ENCODE assay signal across 1 cellular context in genomic region chr2:53826587-53827397, GRCh38.
A peak's percentile ranks its signal among the peaks of the same experiment; 100 is the strongest.
TF ChIP-seq lines count a peak whose summit lies in the region.

No MANE protein-coding gene starts in this region.

TF ChIP-seq in HepG2, 621 proteins besides CTCF, POLR2A, EP300 and RAD21 (continued from another document and continues in another):
- TF ChIP-seq ATF4 (CRISPR knock-in tag; IDR thresholded peaks at IDR 0.05) (peak in 1 of 2 experiments; percentile 94; a peak in 2 of 4 replicates), TEAD3 (CRISPR knock-in tag; optimal IDR thresholded peaks at IDR 0.05; ENCODE audit: borderline replicate concordance) (peak; percentile 93), GATAD2A (CRISPR knock-in tag; IDR thresholded peaks at IDR 0.05) (peak; percentile 99), CAMTA2 (CRISPR knock-in tag; IDR thresholded peaks at IDR 0.05; ENCODE audit: borderline replicate concordance) (no peak), ZNF776 (CRISPR knock-in tag; IDR thresholded peaks at IDR 0.05) (no peak), ZNF672 (CRISPR knock-in tag; IDR thresholded peaks at IDR 0.05) (no peak), HHEX (CRISPR knock-in tag; IDR thresholded peaks at IDR 0.05) (peak; percentile 82), BORCS8-MEF2B (CRISPR knock-in tag; IDR thresholded peaks at IDR 0.05) (no peak; the same call in 1 of the 2 replicates), ZNF224 (CRISPR knock-in tag; IDR thresholded peaks at IDR 0.05) (no peak), ZNF674 (CRISPR knock-in tag; IDR thresholded peaks at IDR 0.05; ENCODE audit: low read depth) (no peak), ZNF543 (CRISPR knock-in tag; IDR thresholded peaks at IDR 0.05) (peak; percentile 93), MED1 (CRISPR knock-in tag; IDR thresholded peaks at IDR 0.05) (peak; percentile 96), CBX2 (IDR thresholded peaks at IDR 0.05; ENCODE audit: low read depth, low read length) (no peak), CBX2 (CRISPR knock-in tag; IDR thresholded peaks at IDR 0.05; ENCODE audit: low read depth) (no peak), MAFG (CRISPR knock-in tag; IDR thresholded peaks at IDR 0.05) (no peak), ZNF260 (CRISPR knock-in tag; IDR thresholded peaks at IDR 0.05; ENCODE audit: borderline replicate concordance, low read depth) (no peak), ZIK1 (CRISPR knock-in tag; IDR thresholded peaks at IDR 0.05; ENCODE audit: borderline replicate concordance, low read depth) (no peak), NONO (IDR thresholded peaks at IDR 0.05) (no peak), NONO (CRISPR knock-in tag; conservative IDR thresholded peaks at IDR 0.05) (peak; percentile 94), DPF2 (CRISPR knock-in tag; IDR thresholded peaks at IDR 0.05; ENCODE audit: borderline replicate concordance, low read depth) (peak; percentile 99), PCBP1 (IDR thresholded peaks at IDR 0.05; ENCODE audit: borderline replicate concordance, low read depth, low read length) (no peak), RXRA (CRISPR knock-in tag; IDR thresholded peaks at IDR 0.05) (peak; percentile 95; the same call in 1 of the 2 replicates), NR1H2 (CRISPR knock-in tag; IDR thresholded peaks at IDR 0.05; ENCODE audit: borderline replicate concordance, low read depth) (no peak), SKI (IDR thresholded peaks at IDR 0.05; ENCODE audit: partially characterized antibody) (peak; percentile 93), RARG (CRISPR knock-in tag; IDR thresholded peaks at IDR 0.05; ENCODE audit: low read depth) (no peak; the same call in 1 of the 2 replicates), STAG1 (CRISPR knock-in tag; IDR thresholded peaks at IDR 0.05) (peak; percentile 17; the same call in 1 of the 2 replicates), ZNF121 (CRISPR knock-in tag; IDR thresholded peaks at IDR 0.05) (no peak), GPN1 (CRISPR knock-in tag; IDR thresholded peaks at IDR 0.05; ENCODE audit: borderline replicate concordance) (no peak), ZNF30 (CRISPR knock-in tag; IDR thresholded peaks at IDR 0.05) (no peak), HES4 (CRISPR knock-in tag; IDR thresholded peaks at IDR 0.05; ENCODE audit: borderline replicate concordance) (no peak), TAF1 (CRISPR knock-in tag; IDR thresholded peaks at IDR 0.05) (peak; percentile 56; the same call in 1 of the 2 replicates), ZNF3 (CRISPR knock-in tag; IDR thresholded peaks at IDR 0.05) (peak; percentile 71), ATRX (CRISPR knock-in tag; IDR thresholded peaks at IDR 0.05; ENCODE audit: borderline replicate concordance) (0 out of 2 replicates have a peak, but pooled peaks have one; percentile 68), ZNF570 (CRISPR knock-in tag; IDR thresholded peaks at IDR 0.05; ENCODE audit: borderline replicate concordance) (no peak), ZFX (CRISPR knock-in tag; IDR thresholded peaks at IDR 0.05; ENCODE audit: low read depth) (peak; percentile 59; the same call in 1 of the 2 replicates), ZFP41 (CRISPR knock-in tag; IDR thresholded peaks at IDR 0.05; ENCODE audit: borderline replicate concordance) (no peak), PRPF4 (IDR thresholded peaks at IDR 0.05; ENCODE audit: low read depth, low read length, poor library complexity, severe bottlenecking) (no peak), DBP (CRISPR knock-in tag; IDR thresholded peaks at IDR 0.05; ENCODE audit: not compliant biosample characterization) (no peak), MLLT10 (CRISPR knock-in tag; IDR thresholded peaks at IDR 0.05) (no peak), YEATS2 (CRISPR knock-in tag; IDR thresholded peaks at IDR 0.05; ENCODE audit: borderline replicate concordance) (peak; percentile 78; the same call in 1 of the 2 replicates), FOXK2 (IDR thresholded peaks at IDR 0.05) (peak; percentile 94), SAP130 (CRISPR knock-in tag; IDR thresholded peaks at IDR 0.05; ENCODE audit: low read depth) (peak; percentile 91), ATF7 (IDR thresholded peaks at IDR 0.05) (peak; percentile 68), ATF7 (CRISPR knock-in tag; IDR thresholded peaks at IDR 0.05) (no peak), NR2F6 (IDR thresholded peaks at IDR 0.05) (peak; percentile 96), NR2F6 (CRISPR knock-in tag; IDR thresholded peaks at IDR 0.05) (peak; percentile 96), YEATS4 (CRISPR knock-in tag; IDR thresholded peaks at IDR 0.05; ENCODE audit: borderline replicate concordance) (peak; percentile 57; the same call in 1 of the 2 replicates), ZC3H4 (CRISPR knock-in tag; IDR thresholded peaks at IDR 0.05; ENCODE audit: borderline replicate concordance) (no peak), NCOA2 (CRISPR knock-in tag; IDR thresholded peaks at IDR 0.05) (peak; percentile 100), CREM (IDR thresholded peaks at IDR 0.05) (peak; percentile 96), CREM (CRISPR knock-in tag; IDR thresholded peaks at IDR 0.05) (no peak), ZSCAN30 (CRISPR knock-in tag; IDR thresholded peaks at IDR 0.05) (peak; percentile 58; the same call in 1 of the 2 replicates), ZNF768 (CRISPR knock-in tag; IDR thresholded peaks at IDR 0.05) (no peak), KDM5A (IDR thresholded peaks at IDR 0.05; ENCODE audit: borderline replicate concordance, low read length) (no peak; the same call in 1 of the 2 replicates), KLF15 (CRISPR knock-in tag; IDR thresholded peaks at IDR 0.05; ENCODE audit: borderline replicate concordance) (no peak), ZNF564 (CRISPR knock-in tag; IDR thresholded peaks at IDR 0.05) (no peak; the same call in 1 of the 2 replicates), NCOA5 (CRISPR knock-in tag; IDR thresholded peaks at IDR 0.05) (no peak), ZNF749 (CRISPR knock-in tag; IDR thresholded peaks at IDR 0.05; ENCODE audit: borderline replicate concordance) (peak; percentile 90; the same call in 1 of the 2 replicates)
- TF ChIP-seq, protein P1, sequence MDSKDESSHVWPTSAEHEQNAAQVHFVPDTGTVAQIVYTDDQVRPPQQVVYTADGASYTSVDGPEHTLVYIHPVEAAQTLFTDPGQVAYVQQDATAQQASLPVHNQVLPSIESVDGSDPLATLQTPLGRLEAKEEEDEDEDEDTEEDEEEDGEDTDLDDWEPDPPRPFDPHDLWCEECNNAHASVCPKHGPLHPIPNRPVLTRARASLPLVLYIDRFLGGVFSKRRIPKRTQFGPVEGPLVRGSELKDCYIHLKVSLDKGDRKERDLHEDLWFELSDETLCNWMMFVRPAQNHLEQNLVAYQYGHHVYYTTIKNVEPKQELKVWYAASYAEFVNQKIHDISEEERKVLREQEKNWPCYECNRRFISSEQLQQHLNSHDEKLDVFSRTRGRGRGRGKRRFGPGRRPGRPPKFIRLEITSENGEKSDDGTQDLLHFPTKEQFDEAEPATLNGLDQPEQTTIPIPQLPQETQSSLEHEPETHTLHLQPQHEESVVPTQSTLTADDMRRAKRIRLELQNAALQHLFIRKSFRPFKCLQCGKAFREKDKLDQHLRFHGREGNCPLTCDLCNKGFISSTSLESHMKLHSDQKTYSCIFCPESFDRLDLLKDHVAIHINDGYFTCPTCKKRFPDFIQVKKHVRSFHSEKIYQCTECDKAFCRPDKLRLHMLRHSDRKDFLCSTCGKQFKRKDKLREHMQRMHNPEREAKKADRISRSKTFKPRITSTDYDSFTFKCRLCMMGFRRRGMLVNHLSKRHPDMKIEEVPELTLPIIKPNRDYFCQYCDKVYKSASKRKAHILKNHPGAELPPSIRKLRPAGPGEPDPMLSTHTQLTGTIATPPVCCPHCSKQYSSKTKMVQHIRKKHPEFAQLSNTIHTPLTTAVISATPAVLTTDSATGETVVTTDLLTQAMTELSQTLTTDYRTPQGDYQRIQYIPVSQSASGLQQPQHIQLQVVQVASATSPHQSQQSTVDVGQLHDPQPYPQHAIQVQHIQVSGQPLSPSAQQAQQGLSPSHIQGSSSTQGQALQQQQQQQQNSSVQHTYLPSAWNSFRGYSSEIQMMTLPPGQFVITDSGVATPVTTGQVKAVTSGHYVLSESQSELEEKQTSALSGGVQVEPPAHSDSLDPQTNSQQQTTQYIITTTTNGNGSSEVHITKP (CRISPR knock-in tag; IDR thresholded peaks at IDR 0.05; ENCODE audit: low read depth), result peak; percentile 77
- TF ChIP-seq, protein P2, sequence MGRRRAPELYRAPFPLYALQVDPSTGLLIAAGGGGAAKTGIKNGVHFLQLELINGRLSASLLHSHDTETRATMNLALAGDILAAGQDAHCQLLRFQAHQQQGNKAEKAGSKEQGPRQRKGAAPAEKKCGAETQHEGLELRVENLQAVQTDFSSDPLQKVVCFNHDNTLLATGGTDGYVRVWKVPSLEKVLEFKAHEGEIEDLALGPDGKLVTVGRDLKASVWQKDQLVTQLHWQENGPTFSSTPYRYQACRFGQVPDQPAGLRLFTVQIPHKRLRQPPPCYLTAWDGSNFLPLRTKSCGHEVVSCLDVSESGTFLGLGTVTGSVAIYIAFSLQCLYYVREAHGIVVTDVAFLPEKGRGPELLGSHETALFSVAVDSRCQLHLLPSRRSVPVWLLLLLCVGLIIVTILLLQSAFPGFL (CRISPR knock-in tag; IDR thresholded peaks at IDR 0.05), result no peak
- TF ChIP-seq, protein P3, sequence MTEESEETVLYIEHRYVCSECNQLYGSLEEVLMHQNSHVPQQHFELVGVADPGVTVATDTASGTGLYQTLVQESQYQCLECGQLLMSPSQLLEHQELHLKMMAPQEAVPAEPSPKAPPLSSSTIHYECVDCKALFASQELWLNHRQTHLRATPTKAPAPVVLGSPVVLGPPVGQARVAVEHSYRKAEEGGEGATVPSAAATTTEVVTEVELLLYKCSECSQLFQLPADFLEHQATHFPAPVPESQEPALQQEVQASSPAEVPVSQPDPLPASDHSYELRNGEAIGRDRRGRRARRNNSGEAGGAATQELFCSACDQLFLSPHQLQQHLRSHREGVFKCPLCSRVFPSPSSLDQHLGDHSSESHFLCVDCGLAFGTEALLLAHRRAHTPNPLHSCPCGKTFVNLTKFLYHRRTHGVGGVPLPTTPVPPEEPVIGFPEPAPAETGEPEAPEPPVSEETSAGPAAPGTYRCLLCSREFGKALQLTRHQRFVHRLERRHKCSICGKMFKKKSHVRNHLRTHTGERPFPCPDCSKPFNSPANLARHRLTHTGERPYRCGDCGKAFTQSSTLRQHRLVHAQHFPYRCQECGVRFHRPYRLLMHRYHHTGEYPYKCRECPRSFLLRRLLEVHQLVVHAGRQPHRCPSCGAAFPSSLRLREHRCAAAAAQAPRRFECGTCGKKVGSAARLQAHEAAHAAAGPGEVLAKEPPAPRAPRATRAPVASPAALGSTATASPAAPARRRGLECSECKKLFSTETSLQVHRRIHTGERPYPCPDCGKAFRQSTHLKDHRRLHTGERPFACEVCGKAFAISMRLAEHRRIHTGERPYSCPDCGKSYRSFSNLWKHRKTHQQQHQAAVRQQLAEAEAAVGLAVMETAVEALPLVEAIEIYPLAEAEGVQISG (CRISPR knock-in tag; IDR thresholded peaks at IDR 0.05), result peak; percentile 60; the same call in 1 of the 2 replicates
- TF ChIP-seq, protein P4, sequence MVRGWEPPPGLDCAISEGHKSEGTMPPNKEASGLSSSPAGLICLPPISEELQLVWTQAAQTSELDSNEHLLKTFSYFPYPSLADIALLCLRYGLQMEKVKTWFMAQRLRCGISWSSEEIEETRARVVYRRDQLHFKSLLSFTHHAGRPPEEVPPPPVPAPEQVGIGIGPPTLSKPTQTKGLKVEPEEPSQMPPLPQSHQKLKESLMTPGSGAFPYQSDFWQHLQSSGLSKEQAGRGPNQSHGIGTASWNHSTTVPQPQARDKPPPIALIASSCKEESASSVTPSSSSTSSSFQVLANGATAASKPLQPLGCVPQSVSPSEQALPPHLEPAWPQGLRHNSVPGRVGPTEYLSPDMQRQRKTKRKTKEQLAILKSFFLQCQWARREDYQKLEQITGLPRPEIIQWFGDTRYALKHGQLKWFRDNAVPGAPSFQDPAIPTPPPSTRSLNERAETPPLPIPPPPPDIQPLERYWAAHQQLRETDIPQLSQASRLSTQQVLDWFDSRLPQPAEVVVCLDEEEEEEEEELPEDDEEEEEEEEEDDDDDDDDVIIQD (CRISPR knock-in tag; IDR thresholded peaks at IDR 0.05; ENCODE audit: low read depth), result peak; percentile 83
